1 cellular context compared by ENCODE assay signal in the genomic region with DNA sequence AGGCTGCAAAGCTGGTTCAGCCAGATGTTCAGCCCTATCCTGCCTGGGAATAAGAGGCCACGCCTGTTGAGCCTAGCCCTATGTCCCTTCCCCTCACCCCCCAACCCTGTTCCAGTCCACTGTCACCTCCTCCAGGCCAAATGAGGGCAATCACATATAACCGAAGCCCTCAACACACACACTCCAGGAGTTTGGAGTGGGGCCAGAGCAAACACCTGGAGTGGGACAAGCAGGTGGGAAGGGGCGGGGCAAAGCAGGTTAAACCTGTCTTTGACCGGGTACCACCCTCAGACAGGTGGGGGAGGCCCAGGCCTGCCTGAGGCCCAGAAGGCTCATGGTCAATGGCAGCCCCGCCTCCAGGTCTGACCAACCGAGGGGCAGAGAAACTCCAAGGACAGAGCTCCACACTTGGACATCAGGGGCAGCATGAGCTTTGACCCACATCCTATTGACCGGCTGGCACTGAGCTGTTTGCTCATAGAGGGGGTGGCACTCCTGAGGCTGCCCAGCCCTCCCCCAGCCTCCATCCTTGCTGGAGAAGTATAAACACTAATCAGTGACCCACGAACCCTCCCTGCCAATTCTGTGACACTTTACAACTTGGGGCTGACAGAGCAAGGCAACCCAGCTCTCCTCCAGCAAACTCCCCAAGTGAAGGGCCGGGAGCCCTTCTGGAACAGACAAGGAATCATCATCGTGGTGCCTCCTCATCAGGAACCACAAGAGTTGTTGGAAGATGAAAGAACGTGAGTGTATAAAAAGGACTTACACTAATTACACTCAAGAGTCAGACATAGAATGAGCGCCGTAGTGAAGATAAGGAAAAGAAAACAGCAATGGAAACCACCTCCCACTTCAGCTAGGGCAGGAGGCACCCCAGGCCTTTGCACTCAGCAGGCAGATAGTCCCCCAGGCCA.
TF ChIP-seq lines count a peak whose summit lies in the region.

No MANE protein-coding gene starts in this region.

TF ChIP-seq in HepG2, 621 proteins besides CTCF, POLR2A, EP300 and RAD21 (continued from another document and continues in another):
- TF ChIP-seq, protein P1, sequence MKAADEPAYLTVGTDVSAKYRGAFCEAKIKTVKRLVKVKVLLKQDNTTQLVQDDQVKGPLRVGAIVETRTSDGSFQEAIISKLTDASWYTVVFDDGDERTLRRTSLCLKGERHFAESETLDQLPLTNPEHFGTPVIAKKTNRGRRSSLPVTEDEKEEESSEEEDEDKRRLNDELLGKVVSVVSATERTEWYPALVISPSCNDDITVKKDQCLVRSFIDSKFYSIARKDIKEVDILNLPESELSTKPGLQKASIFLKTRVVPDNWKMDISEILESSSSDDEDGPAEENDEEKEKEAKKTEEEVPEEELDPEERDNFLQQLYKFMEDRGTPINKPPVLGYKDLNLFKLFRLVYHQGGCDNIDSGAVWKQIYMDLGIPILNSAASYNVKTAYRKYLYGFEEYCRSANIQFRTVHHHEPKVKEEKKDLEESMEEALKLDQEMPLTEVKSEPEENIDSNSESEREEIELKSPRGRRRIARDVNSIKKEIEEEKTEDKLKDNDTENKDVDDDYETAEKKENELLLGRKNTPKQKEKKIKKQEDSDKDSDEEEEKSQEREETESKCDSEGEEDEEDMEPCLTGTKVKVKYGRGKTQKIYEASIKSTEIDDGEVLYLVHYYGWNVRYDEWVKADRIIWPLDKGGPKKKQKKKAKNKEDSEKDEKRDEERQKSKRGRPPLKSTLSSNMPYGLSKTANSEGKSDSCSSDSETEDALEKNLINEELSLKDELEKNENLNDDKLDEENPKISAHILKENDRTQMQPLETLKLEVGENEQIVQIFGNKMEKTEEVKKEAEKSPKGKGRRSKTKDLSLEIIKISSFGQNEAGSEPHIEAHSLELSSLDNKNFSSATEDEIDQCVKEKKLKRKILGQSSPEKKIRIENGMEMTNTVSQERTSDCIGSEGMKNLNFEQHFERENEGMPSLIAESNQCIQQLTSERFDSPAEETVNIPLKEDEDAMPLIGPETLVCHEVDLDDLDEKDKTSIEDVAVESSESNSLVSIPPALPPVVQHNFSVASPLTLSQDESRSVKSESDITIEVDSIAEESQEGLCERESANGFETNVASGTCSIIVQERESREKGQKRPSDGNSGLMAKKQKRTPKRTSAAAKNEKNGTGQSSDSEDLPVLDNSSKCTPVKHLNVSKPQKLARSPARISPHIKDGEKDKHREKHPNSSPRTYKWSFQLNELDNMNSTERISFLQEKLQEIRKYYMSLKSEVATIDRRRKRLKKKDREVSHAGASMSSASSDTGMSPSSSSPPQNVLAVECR (CRISPR knock-in tag; IDR thresholded peaks at IDR 0.05; ENCODE audit: borderline replicate concordance), result peak; percentile 73
- TF ChIP-seq, protein P2, sequence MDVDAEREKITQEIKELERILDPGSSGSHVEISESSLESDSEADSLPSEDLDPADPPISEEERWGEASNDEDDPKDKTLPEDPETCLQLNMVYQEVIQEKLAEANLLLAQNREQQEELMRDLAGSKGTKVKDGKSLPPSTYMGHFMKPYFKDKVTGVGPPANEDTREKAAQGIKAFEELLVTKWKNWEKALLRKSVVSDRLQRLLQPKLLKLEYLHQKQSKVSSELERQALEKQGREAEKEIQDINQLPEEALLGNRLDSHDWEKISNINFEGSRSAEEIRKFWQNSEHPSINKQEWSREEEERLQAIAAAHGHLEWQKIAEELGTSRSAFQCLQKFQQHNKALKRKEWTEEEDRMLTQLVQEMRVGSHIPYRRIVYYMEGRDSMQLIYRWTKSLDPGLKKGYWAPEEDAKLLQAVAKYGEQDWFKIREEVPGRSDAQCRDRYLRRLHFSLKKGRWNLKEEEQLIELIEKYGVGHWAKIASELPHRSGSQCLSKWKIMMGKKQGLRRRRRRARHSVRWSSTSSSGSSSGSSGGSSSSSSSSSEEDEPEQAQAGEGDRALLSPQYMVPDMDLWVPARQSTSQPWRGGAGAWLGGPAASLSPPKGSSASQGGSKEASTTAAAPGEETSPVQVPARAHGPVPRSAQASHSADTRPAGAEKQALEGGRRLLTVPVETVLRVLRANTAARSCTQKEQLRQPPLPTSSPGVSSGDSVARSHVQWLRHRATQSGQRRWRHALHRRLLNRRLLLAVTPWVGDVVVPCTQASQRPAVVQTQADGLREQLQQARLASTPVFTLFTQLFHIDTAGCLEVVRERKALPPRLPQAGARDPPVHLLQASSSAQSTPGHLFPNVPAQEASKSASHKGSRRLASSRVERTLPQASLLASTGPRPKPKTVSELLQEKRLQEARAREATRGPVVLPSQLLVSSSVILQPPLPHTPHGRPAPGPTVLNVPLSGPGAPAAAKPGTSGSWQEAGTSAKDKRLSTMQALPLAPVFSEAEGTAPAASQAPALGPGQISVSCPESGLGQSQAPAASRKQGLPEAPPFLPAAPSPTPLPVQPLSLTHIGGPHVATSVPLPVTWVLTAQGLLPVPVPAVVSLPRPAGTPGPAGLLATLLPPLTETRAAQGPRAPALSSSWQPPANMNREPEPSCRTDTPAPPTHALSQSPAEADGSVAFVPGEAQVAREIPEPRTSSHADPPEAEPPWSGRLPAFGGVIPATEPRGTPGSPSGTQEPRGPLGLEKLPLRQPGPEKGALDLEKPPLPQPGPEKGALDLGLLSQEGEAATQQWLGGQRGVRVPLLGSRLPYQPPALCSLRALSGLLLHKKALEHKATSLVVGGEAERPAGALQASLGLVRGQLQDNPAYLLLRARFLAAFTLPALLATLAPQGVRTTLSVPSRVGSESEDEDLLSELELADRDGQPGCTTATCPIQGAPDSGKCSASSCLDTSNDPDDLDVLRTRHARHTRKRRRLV (CRISPR knock-in tag; IDR thresholded peaks at IDR 0.05), result no peak
- TF ChIP-seq ZNF225 (CRISPR knock-in tag; IDR thresholded peaks at IDR 0.05) (0 out of 2 replicates have a peak, but pooled peaks have one; percentile 6), KLF16 (CRISPR knock-in tag; IDR thresholded peaks at IDR 0.05) (peak in 1 of 2 experiments; percentile 76; a peak in 2 of 4 replicates), ZFP36 (IDR thresholded peaks at IDR 0.05; ENCODE audit: borderline replicate concordance, low read depth, low read length, partially characterized antibody) (no peak), GTF3A (CRISPR knock-in tag; conservative IDR thresholded peaks at IDR 0.05) (no peak), ZNF124 (CRISPR knock-in tag; IDR thresholded peaks at IDR 0.05) (no peak), ZSCAN31 (CRISPR knock-in tag; IDR thresholded peaks at IDR 0.05; ENCODE audit: low read depth) (peak; percentile 43; the same call in 1 of the 2 replicates), ZNF33A (CRISPR knock-in tag; IDR thresholded peaks at IDR 0.05; ENCODE audit: borderline replicate concordance) (no peak), ARNTL (CRISPR knock-in tag; IDR thresholded peaks at IDR 0.05) (peak; percentile 30; the same call in 1 of the 2 replicates), ZNF577 (CRISPR knock-in tag; IDR thresholded peaks at IDR 0.05; ENCODE audit: borderline replicate concordance, low read depth) (no peak), ZSCAN21 (CRISPR knock-in tag; IDR thresholded peaks at IDR 0.05; ENCODE audit: borderline replicate concordance) (no peak; the same call in 1 of the 2 replicates), ZNF768 (CRISPR knock-in tag; IDR thresholded peaks at IDR 0.05) (no peak), ZNF350 (CRISPR knock-in tag; IDR thresholded peaks at IDR 0.05; ENCODE audit: borderline replicate concordance, low read depth) (peak; percentile 69; the same call in 1 of the 2 replicates), SCMH1 (CRISPR knock-in tag; IDR thresholded peaks at IDR 0.05; ENCODE audit: borderline replicate concordance) (no peak), NONO (IDR thresholded peaks at IDR 0.05) (no peak), NONO (CRISPR knock-in tag; conservative IDR thresholded peaks at IDR 0.05) (peak; percentile 60; the same call in 1 of the 2 replicates), GATAD1 (CRISPR knock-in tag; IDR thresholded peaks at IDR 0.05) (no peak), SMARCC2 (IDR thresholded peaks at IDR 0.05) (no peak), TBX3 (IDR thresholded peaks at IDR 0.05; ENCODE audit: borderline replicate concordance) (peak; percentile 65; the same call in 1 of the 2 replicates), SAP130 (CRISPR knock-in tag; IDR thresholded peaks at IDR 0.05; ENCODE audit: low read depth) (peak; percentile 79), ZNF180 (CRISPR knock-in tag; IDR thresholded peaks at IDR 0.05; ENCODE audit: borderline replicate concordance, low read depth) (no peak), ZFY (CRISPR knock-in tag; IDR thresholded peaks at IDR 0.05) (no peak), ZNF724P (CRISPR knock-in tag; IDR thresholded peaks at IDR 0.05; ENCODE audit: borderline replicate concordance) (no peak; the same call in 1 of the 2 replicates)
- TF ChIP-seq, protein P3, sequence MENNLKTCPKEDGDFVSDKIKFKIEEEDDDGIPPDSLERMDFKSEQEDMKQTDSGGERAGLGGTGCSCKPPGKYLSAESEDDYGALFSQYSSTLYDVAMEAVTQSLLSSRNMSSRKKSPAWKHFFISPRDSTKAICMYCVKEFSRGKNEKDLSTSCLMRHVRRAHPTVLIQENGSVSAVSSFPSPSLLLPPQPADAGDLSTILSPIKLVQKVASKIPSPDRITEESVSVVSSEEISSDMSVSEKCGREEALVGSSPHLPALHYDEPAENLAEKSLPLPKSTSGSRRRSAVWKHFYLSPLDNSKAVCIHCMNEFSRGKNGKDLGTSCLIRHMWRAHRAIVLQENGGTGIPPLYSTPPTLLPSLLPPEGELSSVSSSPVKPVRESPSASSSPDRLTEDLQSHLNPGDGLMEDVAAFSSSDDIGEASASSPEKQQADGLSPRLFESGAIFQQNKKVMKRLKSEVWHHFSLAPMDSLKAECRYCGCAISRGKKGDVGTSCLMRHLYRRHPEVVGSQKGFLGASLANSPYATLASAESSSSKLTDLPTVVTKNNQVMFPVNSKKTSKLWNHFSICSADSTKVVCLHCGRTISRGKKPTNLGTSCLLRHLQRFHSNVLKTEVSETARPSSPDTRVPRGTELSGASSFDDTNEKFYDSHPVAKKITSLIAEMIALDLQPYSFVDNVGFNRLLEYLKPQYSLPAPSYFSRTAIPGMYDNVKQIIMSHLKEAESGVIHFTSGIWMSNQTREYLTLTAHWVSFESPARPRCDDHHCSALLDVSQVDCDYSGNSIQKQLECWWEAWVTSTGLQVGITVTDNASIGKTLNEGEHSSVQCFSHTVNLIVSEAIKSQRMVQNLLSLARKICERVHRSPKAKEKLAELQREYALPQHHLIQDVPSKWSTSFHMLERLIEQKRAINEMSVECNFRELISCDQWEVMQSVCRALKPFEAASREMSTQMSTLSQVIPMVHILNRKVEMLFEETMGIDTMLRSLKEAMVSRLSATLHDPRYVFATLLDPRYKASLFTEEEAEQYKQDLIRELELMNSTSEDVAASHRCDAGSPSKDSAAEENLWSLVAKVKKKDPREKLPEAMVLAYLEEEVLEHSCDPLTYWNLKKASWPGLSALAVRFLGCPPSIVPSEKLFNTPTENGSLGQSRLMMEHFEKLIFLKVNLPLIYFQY (CRISPR knock-in tag; IDR thresholded peaks at IDR 0.05; ENCODE audit: borderline replicate concordance), result peak; percentile 30; the same call in 1 of the 2 replicates
- TF ChIP-seq, protein P4, sequence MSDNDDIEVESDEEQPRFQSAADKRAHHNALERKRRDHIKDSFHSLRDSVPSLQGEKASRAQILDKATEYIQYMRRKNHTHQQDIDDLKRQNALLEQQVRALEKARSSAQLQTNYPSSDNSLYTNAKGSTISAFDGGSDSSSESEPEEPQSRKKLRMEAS (IDR thresholded peaks at IDR 0.05), result peak; percentile 66; the same call in 1 of the 2 replicates
- TF ChIP-seq, protein P5, sequence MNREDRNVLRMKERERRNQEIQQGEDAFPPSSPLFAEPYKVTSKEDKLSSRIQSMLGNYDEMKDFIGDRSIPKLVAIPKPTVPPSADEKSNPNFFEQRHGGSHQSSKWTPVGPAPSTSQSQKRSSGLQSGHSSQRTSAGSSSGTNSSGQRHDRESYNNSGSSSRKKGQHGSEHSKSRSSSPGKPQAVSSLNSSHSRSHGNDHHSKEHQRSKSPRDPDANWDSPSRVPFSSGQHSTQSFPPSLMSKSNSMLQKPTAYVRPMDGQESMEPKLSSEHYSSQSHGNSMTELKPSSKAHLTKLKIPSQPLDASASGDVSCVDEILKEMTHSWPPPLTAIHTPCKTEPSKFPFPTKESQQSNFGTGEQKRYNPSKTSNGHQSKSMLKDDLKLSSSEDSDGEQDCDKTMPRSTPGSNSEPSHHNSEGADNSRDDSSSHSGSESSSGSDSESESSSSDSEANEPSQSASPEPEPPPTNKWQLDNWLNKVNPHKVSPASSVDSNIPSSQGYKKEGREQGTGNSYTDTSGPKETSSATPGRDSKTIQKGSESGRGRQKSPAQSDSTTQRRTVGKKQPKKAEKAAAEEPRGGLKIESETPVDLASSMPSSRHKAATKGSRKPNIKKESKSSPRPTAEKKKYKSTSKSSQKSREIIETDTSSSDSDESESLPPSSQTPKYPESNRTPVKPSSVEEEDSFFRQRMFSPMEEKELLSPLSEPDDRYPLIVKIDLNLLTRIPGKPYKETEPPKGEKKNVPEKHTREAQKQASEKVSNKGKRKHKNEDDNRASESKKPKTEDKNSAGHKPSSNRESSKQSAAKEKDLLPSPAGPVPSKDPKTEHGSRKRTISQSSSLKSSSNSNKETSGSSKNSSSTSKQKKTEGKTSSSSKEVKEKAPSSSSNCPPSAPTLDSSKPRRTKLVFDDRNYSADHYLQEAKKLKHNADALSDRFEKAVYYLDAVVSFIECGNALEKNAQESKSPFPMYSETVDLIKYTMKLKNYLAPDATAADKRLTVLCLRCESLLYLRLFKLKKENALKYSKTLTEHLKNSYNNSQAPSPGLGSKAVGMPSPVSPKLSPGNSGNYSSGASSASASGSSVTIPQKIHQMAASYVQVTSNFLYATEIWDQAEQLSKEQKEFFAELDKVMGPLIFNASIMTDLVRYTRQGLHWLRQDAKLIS (CRISPR knock-in tag; IDR thresholded peaks at IDR 0.05), result no peak
- TF ChIP-seq, protein P6, sequence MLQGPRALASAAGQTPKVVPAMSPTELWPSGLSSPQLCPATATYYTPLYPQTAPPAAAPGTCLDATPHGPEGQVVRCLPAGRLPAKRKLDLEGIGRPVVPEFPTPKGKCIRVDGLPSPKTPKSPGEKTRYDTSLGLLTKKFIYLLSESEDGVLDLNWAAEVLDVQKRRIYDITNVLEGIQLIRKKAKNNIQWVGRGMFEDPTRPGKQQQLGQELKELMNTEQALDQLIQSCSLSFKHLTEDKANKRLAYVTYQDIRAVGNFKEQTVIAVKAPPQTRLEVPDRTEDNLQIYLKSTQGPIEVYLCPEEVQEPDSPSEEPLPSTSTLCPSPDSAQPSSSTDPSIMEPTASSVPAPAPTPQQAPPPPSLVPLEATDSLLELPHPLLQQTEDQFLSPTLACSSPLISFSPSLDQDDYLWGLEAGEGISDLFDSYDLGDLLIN (CRISPR knock-in tag; IDR thresholded peaks at IDR 0.05; ENCODE audit: borderline replicate concordance), result no peak
- TF ChIP-seq, protein P7, sequence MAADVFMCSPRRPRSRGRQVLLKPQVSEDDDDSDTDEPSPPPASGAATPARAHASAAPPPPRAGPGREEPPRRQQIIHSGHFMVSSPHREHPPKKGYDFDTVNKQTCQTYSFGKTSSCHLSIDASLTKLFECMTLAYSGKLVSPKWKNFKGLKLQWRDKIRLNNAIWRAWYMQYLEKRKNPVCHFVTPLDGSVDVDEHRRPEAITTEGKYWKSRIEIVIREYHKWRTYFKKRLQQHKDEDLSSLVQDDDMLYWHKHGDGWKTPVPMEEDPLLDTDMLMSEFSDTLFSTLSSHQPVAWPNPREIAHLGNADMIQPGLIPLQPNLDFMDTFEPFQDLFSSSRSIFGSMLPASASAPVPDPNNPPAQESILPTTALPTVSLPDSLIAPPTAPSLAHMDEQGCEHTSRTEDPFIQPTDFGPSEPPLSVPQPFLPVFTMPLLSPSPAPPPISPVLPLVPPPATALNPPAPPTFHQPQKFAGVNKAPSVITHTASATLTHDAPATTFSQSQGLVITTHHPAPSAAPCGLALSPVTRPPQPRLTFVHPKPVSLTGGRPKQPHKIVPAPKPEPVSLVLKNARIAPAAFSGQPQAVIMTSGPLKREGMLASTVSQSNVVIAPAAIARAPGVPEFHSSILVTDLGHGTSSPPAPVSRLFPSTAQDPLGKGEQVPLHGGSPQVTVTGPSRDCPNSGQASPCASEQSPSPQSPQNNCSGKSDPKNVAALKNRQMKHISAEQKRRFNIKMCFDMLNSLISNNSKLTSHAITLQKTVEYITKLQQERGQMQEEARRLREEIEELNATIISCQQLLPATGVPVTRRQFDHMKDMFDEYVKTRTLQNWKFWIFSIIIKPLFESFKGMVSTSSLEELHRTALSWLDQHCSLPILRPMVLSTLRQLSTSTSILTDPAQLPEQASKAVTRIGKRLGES (CRISPR knock-in tag; IDR thresholded peaks at IDR 0.05; ENCODE audit: borderline replicate concordance), result peak; percentile 37; the same call in 1 of the 2 replicates
